ENCODE assay signal across 8 cellular contexts in the genomic region with DNA sequence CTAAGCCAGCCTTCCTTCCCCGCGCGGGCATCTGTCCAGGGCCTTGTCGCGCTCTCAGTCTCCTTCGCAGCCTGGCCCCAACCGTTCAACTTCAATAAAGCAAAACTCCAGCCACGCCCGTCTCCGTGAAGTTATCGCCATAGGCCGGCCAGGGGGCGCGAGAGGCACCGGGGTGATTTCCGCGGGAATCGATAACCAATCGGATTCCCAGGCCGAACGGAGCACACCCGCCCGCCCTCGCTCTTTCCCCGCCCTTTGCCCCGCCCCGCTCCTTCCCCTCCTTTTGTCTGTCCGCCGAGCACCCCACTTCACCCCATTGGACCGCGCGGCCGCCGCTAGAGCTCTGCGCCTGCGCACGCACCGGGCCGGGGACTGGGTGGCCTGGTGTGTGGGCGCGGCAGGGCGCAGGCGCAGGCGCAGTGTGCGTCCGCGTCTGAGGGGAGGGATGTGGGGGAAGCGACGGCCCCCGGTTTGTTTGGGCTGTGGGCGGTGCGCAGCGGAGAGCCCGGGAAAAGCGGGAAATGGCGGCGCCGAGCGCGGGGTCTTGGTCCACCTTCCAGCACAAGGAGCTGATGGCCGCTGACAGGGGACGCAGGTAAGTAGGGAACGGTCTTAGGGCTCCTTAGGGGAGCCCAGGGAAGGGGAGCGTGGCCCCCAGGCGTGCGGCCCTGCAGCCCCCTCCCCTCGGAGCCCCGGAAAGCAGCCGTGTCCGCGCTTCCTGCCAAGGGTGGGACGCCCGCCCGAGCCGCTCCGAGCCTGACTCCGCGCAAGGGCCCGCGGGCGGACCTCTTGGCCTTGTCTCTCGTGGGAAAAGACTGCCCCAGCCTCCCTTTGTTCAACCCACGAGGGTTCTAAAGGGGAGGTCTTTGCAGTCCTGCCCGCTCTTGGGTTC. TPM values are rescaled to one million over a fixed set of nuclear protein-coding genes. Genes with fewer than 3 reads are reported as not detected.
DNase-seq lines count a peak whose midpoint lies in the region; TF ChIP-seq lines count a peak whose summit lies in the region.

A gene (plus strand): TSS at position 417 of the 892 bp plus-strand sequence. CDS start 105 bp downstream, at position 522.

- H3K4me1 Mint-ChIP-seq in nephron progenitor cell: peaks cover 51% of the 10 kb centered on the region
- peaks cover 62% of the 10 kb centered on the region for H3K4me1 Mint-ChIP-seq in stimulated activated naive CD8-positive, alpha-beta T cell treated with anti-CD3 and anti-CD28 coated beads, Interleukin-15, Interleukin-2, amounts not matched to agents 100 ng/mL and 50 ng/mL, for 24 hours (ENCODE audit: low read depth)

- H3K9me3 ChIP-seq in HAP-1 (peaks cover 6% of the 10 kb centered on the region; the same call in 1 of the 2 replicates), MG63 (peaks cover 5% of the 10 kb centered on the region; the same call in 1 of the 2 replicates)

- peaks cover 34% of the 10 kb centered on the region for H3K36me3 Mint-ChIP-seq in nephron progenitor cell (ENCODE audit: low read depth)
- H3K36me3 Mint-ChIP-seq in stimulated activated naive CD8-positive, alpha-beta T cell treated with anti-CD3 and anti-CD28 coated beads, Interleukin-15, Interleukin-2, amounts not matched to agents 100 ng/mL and 50 ng/mL, for 24 hours (ENCODE audit: low read depth): peaks cover 51% of the 10 kb centered on the region

- in situ Hi-C loops in G401 (cut with HindIII; ENCODE audit: low sequenced_read_pairs): no loop called here
- in situ Hi-C loops in HAP-1 (cut with MboI; ENCODE audit: low sequenced_read_pairs): no loop called here

- H3K27me3 ChIP-seq in HAP-1 (ENCODE audit: low read depth): no peaks in the 10 kb centered on the region
- no peaks in the 10 kb centered on the region for H3K27me3 ChIP-seq in MG63

- peak within 1 kb of the TSS; percentile 85 for H3K27ac Mint-ChIP-seq in nephron progenitor cell
- H3K27ac Mint-ChIP-seq in stimulated activated naive CD8-positive, alpha-beta T cell treated with anti-CD3 and anti-CD28 coated beads, Interleukin-15, Interleukin-2, amounts not matched to agents 100 ng/mL and 50 ng/mL, for 24 hours: peak within 1 kb of the TSS; percentile 96

- peak; percentile 96 for DNase-seq in G401 (ENCODE audit: low spot score)
- peak; percentile 92 to 97 for DNase-seq in HAP-1 (ENCODE audit: low spot score in 2 of 2)
- peak; percentile 94 for DNase-seq in MG63
- peak; percentile 92 to 97 for DNase-seq in SHP77 (lab: John Stamatoyannopoulos, UW)
- peak; percentile 98 for DNase-seq in activated effector memory CD4-positive, alpha-beta T cell treated with Interleukin-2 at 50 U/mL for 16 hours
- peak; percentile 95 for DNase-seq in fibroblast of the aortic adventitia (ENCODE audit: low read depth)
- peak; percentile 97 for DNase-seq in nephron progenitor cell

- peaks cover 13% of the 10 kb centered on the region for H3K27me3 Mint-ChIP-seq in nephron progenitor cell (ENCODE audit: low read depth, poor library complexity)
- no peaks in the 10 kb centered on the region for H3K27me3 Mint-ChIP-seq in stimulated activated naive CD8-positive, alpha-beta T cell treated with anti-CD3 and anti-CD28 coated beads, Interleukin-15, Interleukin-2, amounts not matched to agents 100 ng/mL and 50 ng/mL, for 24 hours

- H3K36me3 ChIP-seq in HAP-1 (replicated peaks) (peaks cover 15% of the 10 kb centered on the region), MG63 (peaks cover 9% of the 10 kb centered on the region)

- peaks cover 16% of the 10 kb centered on the region for H3K9me3 Mint-ChIP-seq in nephron progenitor cell
- no peaks in the 10 kb centered on the region for H3K9me3 Mint-ChIP-seq in stimulated activated naive CD8-positive, alpha-beta T cell treated with anti-CD3 and anti-CD28 coated beads, Interleukin-15, Interleukin-2, amounts not matched to agents 100 ng/mL and 50 ng/mL, for 24 hours

- TF ChIP-seq CTCF in fibroblast of the aortic adventitia (IDR thresholded peaks at IDR 0.05; ENCODE audit: insufficient read depth, low read length) (peak; percentile 46), nephron progenitor cell (IDR thresholded peaks at IDR 0.05) (peak; percentile 11)

- H3K4me1 ChIP-seq in HAP-1: peaks cover 27% of the 10 kb centered on the region

- H3K4me3 ChIP-seq in HAP-1 (peak within 1 kb of the TSS; percentile 95), MG63 (peak within 1 kb of the TSS; percentile 91), fibroblast of the aortic adventitia (ENCODE audit: low read depth, low read length) (peak within 1 kb of the TSS; percentile 90)

- H3K4me3 Mint-ChIP-seq in nephron progenitor cell: peak within 1 kb of the TSS; percentile 98
- H3K4me3 Mint-ChIP-seq in stimulated activated naive CD8-positive, alpha-beta T cell treated with anti-CD3 and anti-CD28 coated beads, Interleukin-15, Interleukin-2, amounts not matched to agents 100 ng/mL and 50 ng/mL, for 24 hours: peak within 1 kb of the TSS; percentile 95

RNA-seq across cellular contexts. Expression of the gene that starts here (rescaled TPM):
- 4.9 and 5.9 TPM in 2 replicates for total RNA-seq in G401 (2014; rRNA removed; shearing (Covaris generic))
- total RNA-seq in MG63 (2014; rRNA removed; shearing (Covaris generic); ENCODE audit: low replicate concordance): 4.7 and 5.8 TPM in 2 replicates
- 18.4 and 19.8 TPM in 2 replicates for total RNA-seq in fibroblast of the aortic adventitia (ENCODE audit: low replicate concordance)

Comparison
In these comparisons a context has a peak if more than half of its experiments do, and no peak if none do; other contexts are left out.
1. Peak in every context shown above with its lines: DNase-seq and H3K4me3 ChIP-seq.